7 cellular contexts compared by ENCODE assay signal in the genomic region with DNA sequence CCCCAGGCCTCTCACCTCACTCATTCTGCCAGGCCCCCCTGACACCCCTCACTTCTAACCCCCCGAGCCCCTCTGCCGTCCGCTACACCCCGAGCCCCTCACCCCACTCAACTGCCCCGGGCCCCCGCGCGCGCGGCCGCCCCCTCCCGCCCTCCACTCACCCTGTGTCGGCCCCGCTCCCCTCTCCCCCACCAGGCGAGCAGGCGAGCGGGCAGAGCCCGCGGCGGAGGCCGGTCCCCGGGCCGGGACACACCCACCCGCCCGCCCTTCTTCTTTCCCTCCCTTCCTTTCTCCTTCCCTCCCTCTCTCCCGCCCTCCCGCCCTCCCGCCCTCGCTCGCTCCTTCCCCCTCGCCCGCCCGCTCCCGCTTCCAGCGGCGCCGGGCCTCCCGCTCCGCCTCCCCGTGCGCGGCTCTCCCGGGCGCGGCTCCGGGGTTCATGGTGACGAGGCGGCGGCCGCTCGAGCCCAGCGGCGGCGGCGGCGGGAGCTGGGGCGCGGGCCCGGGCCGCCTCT. TPM values are rescaled to one million over a fixed set of nuclear protein-coding genes. Genes with fewer than 3 reads are reported as not detected.
DNase-seq lines count a peak whose midpoint lies in the region; ATAC-seq and TF ChIP-seq lines count a peak whose summit lies in the region.

A gene with protein sequence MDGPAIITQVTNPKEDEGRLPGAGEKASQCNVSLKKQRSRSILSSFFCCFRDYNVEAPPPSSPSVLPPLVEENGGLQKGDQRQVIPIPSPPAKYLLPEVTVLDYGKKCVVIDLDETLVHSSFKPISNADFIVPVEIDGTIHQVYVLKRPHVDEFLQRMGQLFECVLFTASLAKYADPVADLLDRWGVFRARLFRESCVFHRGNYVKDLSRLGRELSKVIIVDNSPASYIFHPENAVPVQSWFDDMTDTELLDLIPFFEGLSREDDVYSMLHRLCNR (plus strand): TSS at position 341 of the 512 bp plus-strand sequence. CDS start 320 bp downstream, outside the sequence.

- H3K4me3 ChIP-seq in astrocyte of the cerebellum (ENCODE audit: low read depth, low read length) (peak within 1 kb of the TSS; percentile 54), right cardiac atrium (ENCODE audit: low read length) (peak within 1 kb of the TSS; percentile 93)

- DNase-seq in GM10266 (ENCODE audit: extremely low spot score) (peak; percentile 48), NCI-H2227 (lab: John Stamatoyannopoulos, UW; ENCODE audit: unreplicated experiment) (peak; percentile 63), astrocyte of the cerebellum (ENCODE audit: low read depth) (no peak), right cardiac atrium (peak; percentile 59 to 85 (median 84)), posterior vena cava (ENCODE audit: low spot score) (peak; percentile 80), NCI-H1048 (lab: John Stamatoyannopoulos, UW) (no peak)

- peak within 1 kb of the TSS; percentile 73 for H3K27ac ChIP-seq in right cardiac atrium (ENCODE audit: low read length)

- intact Hi-C loops in right cardiac atrium (cut with DNase I) (no loop called here), posterior vena cava (cut with DNase I) (no loop called here)

- no peaks in the 10 kb centered on the region for H3K27me3 ChIP-seq in right cardiac atrium (ENCODE audit: control insufficient read depth, insufficient read depth)

- ATAC-seq in right cardiac atrium (peak; percentile 27 to 31), HG03378 (IDR thresholded peaks at IDR 0.05; ENCODE audit: unreplicated experiment) (no peak)

- TF ChIP-seq CTCF in GM10266 (IDR thresholded peaks at IDR 0.05; ENCODE audit: control insufficient read depth, insufficient read depth, low read depth, missing control alignments) (no peak), astrocyte of the cerebellum (IDR thresholded peaks at IDR 0.05; ENCODE audit: low read depth, low read length, missing control alignments) (no peak)

- WGBS in right cardiac atrium: under 1% methylated on average over 60 of the region's 60 CpGs

- in situ Hi-C loops in astrocyte of the cerebellum (cut with HindIII; ENCODE audit: low sequenced_read_pairs): no loop called here

- peaks cover 11% of the 10 kb centered on the region for H3K4me1 ChIP-seq in right cardiac atrium (ENCODE audit: control insufficient read depth, insufficient read depth, low read length)

- no peaks in the 10 kb centered on the region for H3K9me3 ChIP-seq in right cardiac atrium (ENCODE audit: control insufficient read depth, low read length)

RNA-seq across cellular contexts. Expression of the gene that starts here (rescaled TPM):
- total RNA-seq in right cardiac atrium (10 to 100 TPM; 38.3 to 50.9 (median 41.0) TPM), posterior vena cava (10 to 100 TPM; 41.3 to 45.7 TPM)
- 13.6 TPM for polyA plus RNA-seq in right cardiac atrium

Comparison
In these comparisons a context has a peak if more than half of its experiments do, and no peak if none do; other contexts are left out.
1. DNase-seq: peak in GM10266 (single experiment), NCI-H2227 (single experiment), right cardiac atrium (3 of 3) and posterior vena cava (single experiment); none in astrocyte of the cerebellum (single experiment) and NCI-H1048 (single experiment).